8 cellular contexts compared by ENCODE assay signal in the genomic region with DNA sequence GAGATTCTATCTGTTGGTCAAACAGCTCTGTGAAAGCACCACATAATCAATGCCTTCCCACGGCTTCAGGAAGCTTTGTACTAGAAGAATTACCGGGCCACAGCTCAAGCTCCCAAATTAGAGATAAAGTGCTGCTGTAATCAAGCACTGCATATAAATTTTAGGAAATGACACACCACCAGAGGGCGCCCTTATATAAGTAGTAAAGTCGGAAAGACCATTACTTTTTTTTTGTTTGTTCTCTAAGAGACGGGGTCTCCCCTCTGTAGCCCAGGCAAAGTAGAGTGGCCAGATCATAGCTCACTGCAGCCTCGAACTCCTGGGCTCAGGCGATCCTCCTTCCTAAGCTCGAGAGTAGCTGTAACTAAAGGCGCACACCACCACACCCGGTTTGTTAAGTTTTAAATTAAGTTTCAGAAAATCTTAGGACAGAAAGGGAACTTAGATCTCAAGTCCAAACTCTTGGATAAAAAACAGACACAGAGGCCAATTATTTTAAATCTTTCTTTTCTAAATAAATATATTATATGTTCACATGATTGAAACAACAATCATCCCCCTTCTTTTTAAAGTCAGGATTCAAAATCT. TPM values are rescaled to one million over a fixed set of nuclear protein-coding genes. Genes with fewer than 3 reads are reported as not detected.
A peak's percentile ranks its signal among the peaks of the same experiment; 100 is the strongest.
DNase-seq lines count a peak whose midpoint lies in the region; ATAC-seq, FAIRE-seq and TF ChIP-seq lines count a peak whose summit lies in the region.

No MANE protein-coding gene starts in this region.

- intact Hi-C loops in kidney (cut with DNase I): no loop called here

- no peaks in the 10 kb centered on the region for H3K27me3 ChIP-seq in bronchial epithelial cell (ENCODE audit: control insufficient read depth, insufficient read depth, low read length)

- H3K4me1 ChIP-seq in kidney (ENCODE audit: control insufficient read depth in 1 of 2, insufficient read depth in 1 of 2, low read depth in 1 of 2, low read length in 2 of 2): peaks cover 9 to 14% of the 10 kb centered on the region in 2 donors

- no peak for ATAC-seq in HG02588 (IDR thresholded peaks at IDR 0.05; ENCODE audit: unreplicated experiment)

- H3K27ac ChIP-seq in kidney (ENCODE audit: low read depth in 2 of 2, low read length in 2 of 2): no peak overlapping the region

- H3K36me3 ChIP-seq in bronchial epithelial cell (ENCODE audit: control insufficient read depth, insufficient read depth, low read length) (no peaks in the 10 kb centered on the region), kidney (ENCODE audit: control insufficient read depth in 1 of 2, insufficient read depth in 2 of 2, low read length in 2 of 2) (no peaks in the 10 kb centered on the region)

- H3K9ac ChIP-seq in kidney (ENCODE audit: low read length in 2 of 2): no peak overlapping the region

- TF ChIP-seq CTCF in D721Med (IDR thresholded peaks at IDR 0.05; ENCODE audit: insufficient read depth, missing control alignments) (peak; percentile 75), HFF-Myc (IDR thresholded peaks at IDR 0.05; ENCODE audit: low read depth, low read length, missing control alignments) (peak; percentile 57), bronchial epithelial cell (IDR thresholded peaks at IDR 0.05; ENCODE audit: insufficient read depth, low read length, severe bottlenecking) (peak; percentile 68), kidney (IDR thresholded peaks at IDR 0.05; ENCODE audit: borderline replicate concordance, extremely low read depth, insufficient read depth) (peak; percentile 75)

- FAIRE-seq in D721Med (lab: Jason Lieb, UNC) (no peak), bronchial epithelial cell (lab: Jason Lieb, UNC) (no peak), kidney (lab: Jason Lieb, UNC) (no peak)

- H3K4me3 ChIP-seq in HFF-Myc (replicated peaks; ENCODE audit: low read depth, low read length) (no peak overlapping the region), bronchial epithelial cell (ENCODE audit: low read depth, low read length) (no peak overlapping the region), kidney (ENCODE audit: low read length in 2 of 2) (peak overlapping the region; percentile 4 to 37)

- no peaks in the 10 kb centered on the region for H3K9me3 ChIP-seq in kidney (ENCODE audit: control insufficient read depth in 1 of 2, low read length in 2 of 2)

- DNase-seq in D721Med (ENCODE audit: insufficient read length, low spot score) (peak; percentile 35), HFF-Myc (ENCODE audit: extremely low read depth, low read depth) (peak; percentile 44), NCI-H345 treated with DMSO at 0.1 percent for 48 hours (lab: John Stamatoyannopoulos, UW; ENCODE audit: unreplicated experiment) (peak; percentile 69), bronchial epithelial cell (ENCODE audit: low read depth) (peak; percentile 61), kidney (no peak)
- DNase-seq in activated CD4-positive, CD25-positive, alpha-beta regulatory T cell (lab: John Stamatoyannopoulos, UW): peak; percentile 50 to 68 (median 58)
- peak; percentile 55 to 73 for DNase-seq in stimulated activated CD4-positive, alpha-beta T cell treated with anti-CD3 and anti-CD28 coated beads, Interleukin-1b, Interleukin-23, amount 100 ng/mL, for 4 hours (ENCODE audit: low read depth in 2 of 2)

RNA-seq across cellular contexts. Expression of gene PRCP, which starts 32.6 kb away (rescaled TPM):
- total RNA-seq in bronchial epithelial cell (10.0 and 25.9 TPM in 2 replicates), kidney (115 TPM)
- 202 TPM for polyA plus RNA-seq in kidney (ENCODE audit: insufficient read depth, low read depth, low replicate concordance)

RNA-seq across cellular contexts. Expression of gene DDIAS, which starts 33.9 kb away (rescaled TPM):
- total RNA-seq in bronchial epithelial cell (under 0.01 and 0.26 TPM in 2 replicates), kidney (1.4 TPM)
- polyA plus RNA-seq in kidney (ENCODE audit: insufficient read depth, low read depth, low replicate concordance): 0.19 TPM

Comparison
In these comparisons a context has a peak if more than half of its experiments do, and no peak if none do; other contexts are left out.
1. H3K4me3 ChIP-seq: peak in kidney (2 of 2); none in HFF-Myc (single experiment) and bronchial epithelial cell (single experiment).
2. Peak in every context shown above with its lines, with median percentiles within 50 percentile points of each other: CTCF ChIP-seq.